19 cellular contexts compared by ENCODE assay signal in the genomic region with DNA sequence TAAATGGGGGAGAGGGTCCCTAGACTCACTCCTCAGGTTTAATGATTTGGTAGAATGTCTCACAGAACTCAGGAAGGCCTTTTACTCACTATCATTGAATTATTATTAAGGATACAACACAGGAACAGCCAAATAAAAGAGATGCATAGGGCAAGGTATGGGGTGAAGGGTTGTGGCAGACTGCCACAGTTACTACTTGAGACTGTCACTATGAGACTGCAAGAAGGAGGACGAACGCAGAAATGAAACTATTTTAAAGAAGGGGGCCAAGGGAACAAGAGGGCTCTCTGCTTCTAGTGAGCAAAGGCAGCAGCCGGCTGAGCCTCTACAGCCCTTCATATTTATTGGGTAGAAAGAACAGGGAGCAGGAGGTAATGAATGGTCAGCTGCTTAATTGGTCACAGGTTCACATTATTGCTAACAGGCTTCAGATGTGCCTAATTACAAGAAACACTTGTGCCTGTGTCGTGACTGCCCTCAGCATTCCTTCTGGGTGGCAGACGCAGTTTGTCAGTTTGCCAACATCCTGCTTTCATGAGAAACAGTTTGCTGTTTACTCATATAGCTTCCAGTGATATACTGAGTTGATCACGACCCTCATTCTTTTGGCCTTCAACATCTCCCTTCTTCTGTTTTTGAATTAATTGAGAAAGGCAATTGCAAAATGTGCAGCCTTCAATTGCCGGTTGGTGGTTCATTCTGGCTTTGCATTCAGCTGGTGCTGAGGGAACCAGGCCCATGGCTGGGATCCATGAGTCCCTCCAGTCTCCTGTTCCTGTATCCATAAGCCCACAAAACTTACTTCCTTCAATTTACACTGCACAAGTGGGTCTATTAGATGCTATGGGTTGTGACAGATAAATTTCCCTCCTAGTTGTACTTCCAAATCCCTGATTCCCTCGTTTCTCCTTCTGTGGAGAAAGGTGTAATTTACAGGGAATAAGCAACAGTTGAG.
DNase-seq lines count a peak whose midpoint lies in the region; ATAC-seq and TF ChIP-seq lines count a peak whose summit lies in the region.
"Had no signal": no experiment of that assay in that cellular context is flagged by ENCODE, and none has a peak within 500 bp of the region (broad histone marks: within the 10 kb centered on the region; RNA-seq: fewer than 3 reads in every experiment).

No MANE protein-coding gene starts in this region.

- H4K20me1 ChIP-seq in SK-N-SH (ENCODE audit: insufficient read depth): no peaks in the 10 kb centered on the region

- H3K9me3 ChIP-seq in SK-N-SH (no peaks in the 10 kb centered on the region), upper lobe of right lung (no peaks in the 10 kb centered on the region), WERI-Rb-1 (ENCODE audit: severe bottlenecking) (peaks cover 6% of the 10 kb centered on the region)
- H3K9me3 ChIP-seq: psoas muscle had no signal

- no peak overlapping the region for H3K4me2 ChIP-seq in SK-N-SH
- H3K4me2 ChIP-seq: smooth muscle cell had no signal

- H3K27me3 ChIP-seq in SK-N-SH (ENCODE audit: insufficient read depth): no peaks in the 10 kb centered on the region
- no peaks in the 10 kb centered on the region for H3K27me3 ChIP-seq in upper lobe of right lung
- no peaks in the 10 kb centered on the region for H3K27me3 ChIP-seq in WERI-Rb-1 (ENCODE audit: insufficient read depth, low read depth, severe bottlenecking)

- POLR2A ChIA-PET in SK-N-SH (lab: Yijun Ruan, JAX) (no interaction called here), RWPE1 (lab: Yijun Ruan, JAX; ENCODE audit: low non-redundant PET) (no interaction called here)

- no peak overlapping the region for H2AFZ ChIP-seq in SK-N-SH (ENCODE audit: low read depth)

- DNase-seq in SK-N-SH (no peak), RWPE1 (ENCODE audit: low spot score) (no peak), fibroblast of pulmonary artery (ENCODE audit: low read depth) (peak; percentile 47), upper lobe of right lung (no peak), WERI-Rb-1 (no peak), ecto neural progenitor cell (ENCODE audit: low spot score) (no peak)
- DNase-seq: activated CD4-positive, alpha-beta T cell treated with anti-CD3 and anti-CD28 coated beads, Interleukin-2, amount 50 U/mL, for 48 hours; kidney; NCI-H1930; psoas muscle; SIG-M5; stimulated activated CD4-positive, alpha-beta T cell treated with anti-CD3 and anti-CD28 coated beads, Interleukin-4, amount 100 ng/mL, for 4 hours had no signal

- H3K27ac ChIP-seq in SK-N-SH (ENCODE audit: low read depth in 2 of 2, low read length in 1 of 2) (peak overlapping the region in 1 of 2 experiments; percentile 43; a peak in 1 of 4 replicates), RWPE1 (peak overlapping the region; percentile 17; the same call in 1 of the 2 replicates), upper lobe of right lung (no peak overlapping the region), WERI-Rb-1 (no peak overlapping the region)
- H3K27ac ChIP-seq: C4-2B, psoas muscle had no signal

- ATAC-seq in SK-N-SH treated with all-trans-retinoic acid at 6 μM for 48 hours (peak; percentile 28; the same call in 1 of the 3 replicates), upper lobe of right lung (peak; percentile 27), GM21737 (IDR thresholded peaks at IDR 0.05; ENCODE audit: unreplicated experiment) (no peak)
- ATAC-seq: HCT116, K562, psoas muscle, WTC11 had no signal

- H3K9ac ChIP-seq in SK-N-SH: no peak overlapping the region

- CTCF ChIA-PET in SK-N-SH (lab: Yijun Ruan, JAX) (interaction anchor here (1.2 kb wide), 1 partner anchor 29 kb away, joined by 3 read pairs; no protein-coding TSS in a partner anchor), RWPE1 (lab: Yijun Ruan, JAX) (interaction anchor here (0.6 to 0.8 kb wide), 2 partner anchors 585 to 682 kb away, joined by 3 read pairs; no protein-coding TSS in a partner anchor)

- 53% methylated on average over 8 of the region's 8 CpGs for WGBS in SK-N-SH (ENCODE audit: low lambda C conversion rate)

- intact Hi-C loops in upper lobe of right lung (cut with DNase I): no loop called here

- no peak for TF ChIP-seq RAD21 in SK-N-SH (IDR thresholded peaks at IDR 0.05; ENCODE audit: low read length)

- H3K36me3 ChIP-seq in SK-N-SH (replicated peaks in 1 of 2; ENCODE audit: control insufficient read depth in 1 of 2, insufficient read depth in 2 of 2, low read length in 1 of 2): no peaks in the 10 kb centered on the region
- H3K36me3 ChIP-seq in upper lobe of right lung: no peaks in the 10 kb centered on the region
- H3K36me3 ChIP-seq in WERI-Rb-1: no peaks in the 10 kb centered on the region

- H3K4me3 ChIP-seq in SK-N-SH (ENCODE audit: low read depth in 2 of 2, low read length in 1 of 2) (no peak overlapping the region), fibroblast of pulmonary artery (replicated peaks; ENCODE audit: low read depth, low read length) (no peak overlapping the region), upper lobe of right lung (no peak overlapping the region), WERI-Rb-1 (ENCODE audit: low read depth, low read length) (no peak overlapping the region)
- H3K4me3 ChIP-seq: K562, psoas muscle, smooth muscle cell had no signal

- peaks cover 0 to 13% of the 10 kb centered on the region in 2 experiments; a peak in 2 of 4 replicates for H3K4me1 ChIP-seq in SK-N-SH (ENCODE audit: control insufficient read depth in 1 of 2, insufficient read depth in 2 of 2, low read depth in 1 of 2, low read length in 1 of 2)
- peaks cover 7% of the 10 kb centered on the region for H3K4me1 ChIP-seq in upper lobe of right lung
- H3K4me1 ChIP-seq: psoas muscle had no signal

- no peaks in the 10 kb centered on the region for H3F3A ChIP-seq in SK-N-SH (replicated peaks; ENCODE audit: insufficient read depth)

- no peaks in the 10 kb centered on the region for H3K9me2 ChIP-seq in SK-N-SH

- no peak for TF ChIP-seq CTCF in SK-N-SH (IDR thresholded peaks at IDR 0.05)
- TF ChIP-seq CTCF in RWPE1 (conservative IDR thresholded peaks at IDR 0.05; ENCODE audit: low read depth): no peak
- no peak for TF ChIP-seq CTCF in fibroblast of pulmonary artery (IDR thresholded peaks at IDR 0.05; ENCODE audit: low read length, missing control alignments)
- TF ChIP-seq CTCF in upper lobe of right lung (IDR thresholded peaks at IDR 0.05): no peak
- TF ChIP-seq CTCF in WERI-Rb-1 (IDR thresholded peaks at IDR 0.05; ENCODE audit: low read depth, low read length): no peak

- TF ChIP-seq EP300 in SK-N-SH (IDR thresholded peaks at IDR 0.05; ENCODE audit: borderline replicate concordance in 1 of 2, low read depth in 1 of 2, low read length in 1 of 2): no peak

- H3K79me2 ChIP-seq in SK-N-SH (ENCODE audit: insufficient read depth): no peaks in the 10 kb centered on the region

TF ChIP-seq in SK-N-SH treated with all-trans-retinoic acid at 6 μM for 48 hours, 23 proteins besides CTCF, POLR2A, EP300 and RAD21 (continues in another document):
- TF ChIP-seq GLIS3 (CRISPR knock-in tag; IDR thresholded peaks at IDR 0.05) (no peak), BACH2 (CRISPR knock-in tag; IDR thresholded peaks at IDR 0.05; ENCODE audit: borderline replicate concordance) (no peak), ESRRG (CRISPR knock-in tag; IDR thresholded peaks at IDR 0.05) (no peak), RARB (CRISPR knock-in tag; IDR thresholded peaks at IDR 0.05) (no peak), CSDC2 (CRISPR knock-in tag; IDR thresholded peaks at IDR 0.05) (no peak), TCF4 (CRISPR knock-in tag; IDR thresholded peaks at IDR 0.05; ENCODE audit: borderline replicate concordance) (no peak), ZNF565 (CRISPR knock-in tag; conservative IDR thresholded peaks at IDR 0.05; ENCODE audit: low read depth) (no peak), OSR1 (CRISPR knock-in tag; IDR thresholded peaks at IDR 0.05) (no peak)
- TF ChIP-seq, protein P1, sequence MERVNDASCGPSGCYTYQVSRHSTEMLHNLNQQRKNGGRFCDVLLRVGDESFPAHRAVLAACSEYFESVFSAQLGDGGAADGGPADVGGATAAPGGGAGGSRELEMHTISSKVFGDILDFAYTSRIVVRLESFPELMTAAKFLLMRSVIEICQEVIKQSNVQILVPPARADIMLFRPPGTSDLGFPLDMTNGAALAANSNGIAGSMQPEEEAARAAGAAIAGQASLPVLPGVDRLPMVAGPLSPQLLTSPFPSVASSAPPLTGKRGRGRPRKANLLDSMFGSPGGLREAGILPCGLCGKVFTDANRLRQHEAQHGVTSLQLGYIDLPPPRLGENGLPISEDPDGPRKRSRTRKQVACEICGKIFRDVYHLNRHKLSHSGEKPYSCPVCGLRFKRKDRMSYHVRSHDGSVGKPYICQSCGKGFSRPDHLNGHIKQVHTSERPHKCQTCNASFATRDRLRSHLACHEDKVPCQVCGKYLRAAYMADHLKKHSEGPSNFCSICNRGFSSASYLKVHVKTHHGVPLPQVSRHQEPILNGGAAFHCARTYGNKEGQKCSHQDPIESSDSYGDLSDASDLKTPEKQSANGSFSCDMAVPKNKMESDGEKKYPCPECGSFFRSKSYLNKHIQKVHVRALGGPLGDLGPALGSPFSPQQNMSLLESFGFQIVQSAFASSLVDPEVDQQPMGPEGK (CRISPR knock-in tag; IDR thresholded peaks at IDR 0.05; ENCODE audit: borderline replicate concordance): no peak

TF ChIP-seq in SK-N-SH, 30 proteins besides CTCF, POLR2A, EP300 and RAD21:
- TF ChIP-seq YY1 (IDR thresholded peaks at IDR 0.05; ENCODE audit: low read depth): no peak
- TF ChIP-seq GABPA (IDR thresholded peaks at IDR 0.05; ENCODE audit: low read depth): no peak
- TF ChIP-seq SMC3 (IDR thresholded peaks at IDR 0.05; ENCODE audit: low read depth, low read length): no peak
- TF ChIP-seq, protein P2, sequence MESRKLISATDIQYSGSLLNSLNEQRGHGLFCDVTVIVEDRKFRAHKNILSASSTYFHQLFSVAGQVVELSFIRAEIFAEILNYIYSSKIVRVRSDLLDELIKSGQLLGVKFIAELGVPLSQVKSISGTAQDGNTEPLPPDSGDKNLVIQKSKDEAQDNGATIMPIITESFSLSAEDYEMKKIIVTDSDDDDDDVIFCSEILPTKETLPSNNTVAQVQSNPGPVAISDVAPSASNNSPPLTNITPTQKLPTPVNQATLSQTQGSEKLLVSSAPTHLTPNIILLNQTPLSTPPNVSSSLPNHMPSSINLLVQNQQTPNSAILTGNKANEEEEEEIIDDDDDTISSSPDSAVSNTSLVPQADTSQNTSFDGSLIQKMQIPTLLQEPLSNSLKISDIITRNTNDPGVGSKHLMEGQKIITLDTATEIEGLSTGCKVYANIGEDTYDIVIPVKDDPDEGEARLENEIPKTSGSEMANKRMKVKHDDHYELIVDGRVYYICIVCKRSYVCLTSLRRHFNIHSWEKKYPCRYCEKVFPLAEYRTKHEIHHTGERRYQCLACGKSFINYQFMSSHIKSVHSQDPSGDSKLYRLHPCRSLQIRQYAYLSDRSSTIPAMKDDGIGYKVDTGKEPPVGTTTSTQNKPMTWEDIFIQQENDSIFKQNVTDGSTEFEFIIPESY (IDR thresholded peaks at IDR 0.05; ENCODE audit: borderline replicate concordance, low read depth): no peak
